ENCODE assay signal across 3 cellular contexts in the genomic region with DNA sequence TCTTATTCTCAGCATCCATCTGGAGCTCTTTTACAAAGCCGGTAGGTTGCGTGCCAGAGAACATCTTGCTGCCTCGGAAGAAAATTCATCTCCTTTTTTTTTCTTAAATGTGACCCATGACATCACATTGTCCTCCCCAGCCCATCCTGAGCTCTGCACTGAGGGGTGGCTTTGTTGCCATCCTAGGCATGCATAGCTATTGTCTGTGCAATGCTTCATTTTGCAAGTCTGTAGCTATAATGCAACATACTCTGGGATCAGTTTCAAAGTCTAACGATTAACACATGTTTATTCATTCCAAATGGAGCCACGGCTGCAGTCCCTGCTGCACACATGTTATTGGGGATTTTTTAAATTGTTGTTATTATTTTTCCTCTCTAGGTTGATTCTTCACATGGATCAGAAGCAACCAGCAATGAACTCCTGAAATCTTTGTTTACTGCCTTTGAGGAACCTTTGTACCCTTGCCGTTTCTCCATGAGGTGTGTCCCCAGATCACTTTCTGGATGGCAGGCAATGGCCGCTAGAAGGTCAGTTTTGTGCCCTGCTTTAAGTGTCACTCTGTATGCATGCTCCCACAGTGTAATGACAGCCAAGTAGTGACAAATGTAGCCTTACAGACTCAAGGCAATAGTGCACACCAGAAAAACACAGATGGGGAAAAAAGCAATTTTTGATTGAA.
TF ChIP-seq lines count a peak whose summit lies in the region.

No MANE protein-coding gene starts in this region.

TF ChIP-seq in A549, 52 proteins besides CTCF, POLR2A, EP300 and RAD21:
- TF ChIP-seq BCL3 (IDR thresholded peaks at IDR 0.05) (no peak), NFE2L2 (conservative IDR thresholded peaks at IDR 0.05; ENCODE audit: low read length) (no peak), EHMT2 (IDR thresholded peaks at IDR 0.05; ENCODE audit: low read depth) (no peak), FOSB (CRISPR knock-in tag; IDR thresholded peaks at IDR 0.05) (no peak), E2F6 (IDR thresholded peaks at IDR 0.05; ENCODE audit: borderline replicate concordance, low read depth) (no peak), NPAS2 (CRISPR knock-in tag; IDR thresholded peaks at IDR 0.05; ENCODE audit: borderline replicate concordance) (no peak), KDM5A (IDR thresholded peaks at IDR 0.05) (no peak), PBX3 (IDR thresholded peaks at IDR 0.05) (no peak), HOXB13 (CRISPR knock-in tag; IDR thresholded peaks at IDR 0.05; ENCODE audit: low read depth) (no peak), HDAC2 (IDR thresholded peaks at IDR 0.05) (no peak), TP53 (CRISPR knock-in tag; IDR thresholded peaks at IDR 0.05) (no peak), ZC3H11A (IDR thresholded peaks at IDR 0.05) (no peak)

TF ChIP-seq in GM23338, 12 proteins besides CTCF, POLR2A, EP300 and RAD21 (continues in another document):
- TF ChIP-seq POLR2AphosphoS5 (IDR thresholded peaks at IDR 0.05; ENCODE audit: low read depth) (no peak), NANOG (IDR thresholded peaks at IDR 0.05; ENCODE audit: borderline replicate concordance) (no peak), JUNB (IDR thresholded peaks at IDR 0.05; ENCODE audit: unreplicated experiment) (no peak), ZNF114 (CRISPR knock-in tag; IDR thresholded peaks at IDR 0.05) (no peak), EZH2phosphoT487 (IDR thresholded peaks at IDR 0.05; ENCODE audit: unreplicated experiment) (no peak), EZH2 (IDR thresholded peaks at IDR 0.05; ENCODE audit: low read depth, unreplicated experiment) (no peak), STAT1 (IDR thresholded peaks at IDR 0.05; ENCODE audit: unreplicated experiment) (no peak)
- TF ChIP-seq, protein P1, sequence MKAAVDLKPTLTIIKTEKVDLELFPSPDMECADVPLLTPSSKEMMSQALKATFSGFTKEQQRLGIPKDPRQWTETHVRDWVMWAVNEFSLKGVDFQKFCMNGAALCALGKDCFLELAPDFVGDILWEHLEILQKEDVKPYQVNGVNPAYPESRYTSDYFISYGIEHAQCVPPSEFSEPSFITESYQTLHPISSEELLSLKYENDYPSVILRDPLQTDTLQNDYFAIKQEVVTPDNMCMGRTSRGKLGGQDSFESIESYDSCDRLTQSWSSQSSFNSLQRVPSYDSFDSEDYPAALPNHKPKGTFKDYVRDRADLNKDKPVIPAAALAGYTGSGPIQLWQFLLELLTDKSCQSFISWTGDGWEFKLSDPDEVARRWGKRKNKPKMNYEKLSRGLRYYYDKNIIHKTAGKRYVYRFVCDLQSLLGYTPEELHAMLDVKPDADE (IDR thresholded peaks at IDR 0.05), result no peak
- TF ChIP-seq, protein P2, sequence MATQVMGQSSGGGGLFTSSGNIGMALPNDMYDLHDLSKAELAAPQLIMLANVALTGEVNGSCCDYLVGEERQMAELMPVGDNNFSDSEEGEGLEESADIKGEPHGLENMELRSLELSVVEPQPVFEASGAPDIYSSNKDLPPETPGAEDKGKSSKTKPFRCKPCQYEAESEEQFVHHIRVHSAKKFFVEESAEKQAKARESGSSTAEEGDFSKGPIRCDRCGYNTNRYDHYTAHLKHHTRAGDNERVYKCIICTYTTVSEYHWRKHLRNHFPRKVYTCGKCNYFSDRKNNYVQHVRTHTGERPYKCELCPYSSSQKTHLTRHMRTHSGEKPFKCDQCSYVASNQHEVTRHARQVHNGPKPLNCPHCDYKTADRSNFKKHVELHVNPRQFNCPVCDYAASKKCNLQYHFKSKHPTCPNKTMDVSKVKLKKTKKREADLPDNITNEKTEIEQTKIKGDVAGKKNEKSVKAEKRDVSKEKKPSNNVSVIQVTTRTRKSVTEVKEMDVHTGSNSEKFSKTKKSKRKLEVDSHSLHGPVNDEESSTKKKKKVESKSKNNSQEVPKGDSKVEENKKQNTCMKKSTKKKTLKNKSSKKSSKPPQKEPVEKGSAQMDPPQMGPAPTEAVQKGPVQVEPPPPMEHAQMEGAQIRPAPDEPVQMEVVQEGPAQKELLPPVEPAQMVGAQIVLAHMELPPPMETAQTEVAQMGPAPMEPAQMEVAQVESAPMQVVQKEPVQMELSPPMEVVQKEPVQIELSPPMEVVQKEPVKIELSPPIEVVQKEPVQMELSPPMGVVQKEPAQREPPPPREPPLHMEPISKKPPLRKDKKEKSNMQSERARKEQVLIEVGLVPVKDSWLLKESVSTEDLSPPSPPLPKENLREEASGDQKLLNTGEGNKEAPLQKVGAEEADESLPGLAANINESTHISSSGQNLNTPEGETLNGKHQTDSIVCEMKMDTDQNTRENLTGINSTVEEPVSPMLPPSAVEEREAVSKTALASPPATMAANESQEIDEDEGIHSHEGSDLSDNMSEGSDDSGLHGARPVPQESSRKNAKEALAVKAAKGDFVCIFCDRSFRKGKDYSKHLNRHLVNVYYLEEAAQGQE (IDR thresholded peaks at IDR 0.05; ENCODE audit: unreplicated experiment), result no peak

TF ChIP-seq in HepG2, 621 proteins besides CTCF, POLR2A, EP300 and RAD21:
- TF ChIP-seq FOXP1 (IDR thresholded peaks at IDR 0.05), result no peak
- peak; percentile 24; the same call in 1 of the 2 replicates for TF ChIP-seq FOXP1 (CRISPR knock-in tag; IDR thresholded peaks at IDR 0.05)
- no peak for TF ChIP-seq STAT6 (CRISPR knock-in tag; IDR thresholded peaks at IDR 0.05; ENCODE audit: borderline replicate concordance)
- no peak for TF ChIP-seq ZNF83 (CRISPR knock-in tag; IDR thresholded peaks at IDR 0.05; ENCODE audit: borderline replicate concordance)
- TF ChIP-seq FOXA1 (IDR thresholded peaks at IDR 0.05), result no peak
- peak; percentile 15; the same call in 1 of the 2 replicates for TF ChIP-seq FOXA1 (CRISPR knock-in tag; IDR thresholded peaks at IDR 0.05)
- TF ChIP-seq SOX6 (IDR thresholded peaks at IDR 0.05), result no peak
- TF ChIP-seq SOX6 (CRISPR knock-in tag; IDR thresholded peaks at IDR 0.05), result 0 out of 2 replicates have a peak, but pooled peaks have one; percentile 9
- TF ChIP-seq, protein P3, sequence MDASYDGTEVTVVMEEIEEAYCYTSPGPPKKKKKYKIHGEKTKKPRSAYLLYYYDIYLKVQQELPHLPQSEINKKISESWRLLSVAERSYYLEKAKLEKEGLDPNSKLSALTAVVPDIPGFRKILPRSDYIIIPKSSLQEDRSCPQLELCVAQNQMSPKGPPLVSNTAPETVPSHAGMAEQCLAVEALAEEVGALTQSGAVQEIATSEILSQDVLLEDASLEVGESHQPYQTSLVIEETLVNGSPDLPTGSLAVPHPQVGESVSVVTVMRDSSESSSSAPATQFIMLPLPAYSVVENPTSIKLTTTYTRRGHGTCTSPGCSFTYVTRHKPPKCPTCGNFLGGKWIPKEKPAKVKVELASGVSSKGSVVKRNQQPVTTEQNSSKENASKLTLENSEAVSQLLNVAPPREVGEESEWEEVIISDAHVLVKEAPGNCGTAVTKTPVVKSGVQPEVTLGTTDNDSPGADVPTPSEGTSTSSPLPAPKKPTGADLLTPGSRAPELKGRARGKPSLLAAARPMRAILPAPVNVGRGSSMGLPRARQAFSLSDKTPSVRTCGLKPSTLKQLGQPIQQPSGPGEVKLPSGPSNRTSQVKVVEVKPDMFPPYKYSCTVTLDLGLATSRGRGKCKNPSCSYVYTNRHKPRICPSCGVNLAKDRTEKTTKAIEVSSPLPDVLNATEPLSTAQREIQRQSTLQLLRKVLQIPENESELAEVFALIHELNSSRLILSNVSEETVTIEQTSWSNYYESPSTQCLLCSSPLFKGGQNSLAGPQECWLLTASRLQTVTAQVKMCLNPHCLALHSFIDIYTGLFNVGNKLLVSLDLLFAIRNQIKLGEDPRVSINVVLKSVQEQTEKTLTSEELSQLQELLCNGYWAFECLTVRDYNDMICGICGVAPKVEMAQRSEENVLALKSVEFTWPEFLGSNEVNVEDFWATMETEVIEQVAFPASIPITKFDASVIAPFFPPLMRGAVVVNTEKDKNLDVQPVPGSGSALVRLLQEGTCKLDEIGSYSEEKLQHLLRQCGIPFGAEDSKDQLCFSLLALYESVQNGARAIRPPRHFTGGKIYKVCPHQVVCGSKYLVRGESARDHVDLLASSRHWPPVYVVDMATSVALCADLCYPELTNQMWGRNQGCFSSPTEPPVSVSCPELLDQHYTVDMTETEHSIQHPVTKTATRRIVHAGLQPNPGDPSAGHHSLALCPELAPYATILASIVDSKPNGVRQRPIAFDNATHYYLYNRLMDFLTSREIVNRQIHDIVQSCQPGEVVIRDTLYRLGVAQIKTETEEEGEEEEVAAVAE (CRISPR knock-in tag; IDR thresholded peaks at IDR 0.05; ENCODE audit: borderline replicate concordance), result no peak
- peak; percentile 70 for TF ChIP-seq HNF4A (CRISPR knock-in tag; IDR thresholded peaks at IDR 0.05)
- TF ChIP-seq, protein P4, sequence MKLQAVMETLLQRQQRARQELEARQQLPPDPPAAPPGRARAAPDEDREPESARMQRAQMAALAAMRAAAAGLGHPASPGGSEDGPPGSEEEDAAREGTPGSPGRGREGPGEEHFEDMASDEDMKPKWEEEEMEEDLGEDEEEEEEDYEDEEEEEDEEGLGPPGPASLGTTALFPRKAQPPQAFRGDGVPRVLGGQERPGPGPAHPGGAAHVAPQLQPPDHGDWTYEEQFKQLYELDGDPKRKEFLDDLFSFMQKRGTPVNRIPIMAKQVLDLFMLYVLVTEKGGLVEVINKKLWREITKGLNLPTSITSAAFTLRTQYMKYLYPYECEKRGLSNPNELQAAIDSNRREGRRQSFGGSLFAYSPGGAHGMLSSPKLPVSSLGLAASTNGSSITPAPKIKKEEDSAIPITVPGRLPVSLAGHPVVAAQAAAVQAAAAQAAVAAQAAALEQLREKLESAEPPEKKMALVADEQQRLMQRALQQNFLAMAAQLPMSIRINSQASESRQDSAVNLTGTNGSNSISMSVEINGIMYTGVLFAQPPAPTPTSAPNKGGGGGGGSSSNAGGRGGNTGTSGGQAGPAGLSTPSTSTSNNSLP (IDR thresholded peaks at IDR 0.05; ENCODE audit: low read depth, low read length), result 0 out of 2 replicates have a peak, but pooled peaks have one; percentile 8
- TF ChIP-seq ZNF292 (CRISPR knock-in tag; IDR thresholded peaks at IDR 0.05; ENCODE audit: borderline replicate concordance, low read depth), result peak; percentile 31; the same call in 1 of the 2 replicates
- TF ChIP-seq NCOR1 (IDR thresholded peaks at IDR 0.05; ENCODE audit: borderline replicate concordance, low read length), result peak; percentile 59
- TF ChIP-seq ZGPAT (CRISPR knock-in tag; IDR thresholded peaks at IDR 0.05), result 0 out of 2 replicates have a peak, but pooled peaks have one; percentile 28
- TF ChIP-seq FOXJ3 (CRISPR knock-in tag; IDR thresholded peaks at IDR 0.05; ENCODE audit: borderline replicate concordance), result peak; percentile 28; the same call in 1 of the 2 replicates
- no peak for TF ChIP-seq SOX13 (IDR thresholded peaks at IDR 0.05)
- TF ChIP-seq SOX13 (CRISPR knock-in tag; conservative IDR thresholded peaks at IDR 0.05 in 1 of 2, IDR thresholded peaks at IDR 0.05 in 1 of 2), result peak in 1 of 2 experiments; percentile 12; a peak in 1 of 4 replicates
- TF ChIP-seq HMG20A (CRISPR knock-in tag; IDR thresholded peaks at IDR 0.05; ENCODE audit: borderline replicate concordance), result peak; percentile 47; the same call in 1 of the 2 replicates
- TF ChIP-seq RXRB (CRISPR knock-in tag; IDR thresholded peaks at IDR 0.05; ENCODE audit: borderline replicate concordance), result peak; percentile 68; the same call in 1 of the 2 replicates
- peak; percentile 69 for TF ChIP-seq CEBPB (IDR thresholded peaks at IDR 0.05; ENCODE audit: borderline replicate concordance, low read depth, low read length)
- no peak for TF ChIP-seq ELF4 (CRISPR knock-in tag; IDR thresholded peaks at IDR 0.05; ENCODE audit: borderline replicate concordance)
- peak; percentile 55; the same call in 1 of the 2 replicates for TF ChIP-seq FOXO1 (CRISPR knock-in tag; IDR thresholded peaks at IDR 0.05)
- TF ChIP-seq JUNB (CRISPR knock-in tag; IDR thresholded peaks at IDR 0.05; ENCODE audit: borderline replicate concordance), result no peak
